8 cellular contexts compared by ENCODE assay signal in genomic region chr5:93249651-93250289, GRCh38.
DNase-seq lines count a peak whose midpoint lies in the region; ATAC-seq and TF ChIP-seq lines count a peak whose summit lies in the region.
"Had no signal": no experiment of that assay in that cellular context is flagged by ENCODE, and none has a peak within 500 bp of the region (broad histone marks: within the 10 kb centered on the region; RNA-seq: fewer than 3 reads in every experiment).

No MANE protein-coding gene starts in this region.

- no peak for TF ChIP-seq EP300 in upper lobe of left lung (IDR thresholded peaks at IDR 0.05)

- H3K27me3 ChIP-seq in upper lobe of left lung, result no peaks in the 10 kb centered on the region

- TF ChIP-seq POLR2A in upper lobe of left lung (IDR thresholded peaks at IDR 0.05), result no peak

- no peak for TF ChIP-seq CTCF in cardiac fibroblast (IDR thresholded peaks at IDR 0.05; ENCODE audit: low read depth, low read length)
- TF ChIP-seq CTCF in upper lobe of left lung (IDR thresholded peaks at IDR 0.05), result no peak

- H3K4me3 ChIP-seq in cardiac fibroblast (replicated peaks in 1 of 2; ENCODE audit: low read depth in 2 of 2, low read length in 2 of 2) (peak overlapping the region; percentile 31 to 41), upper lobe of left lung (peak overlapping the region in 2 of 4 donors; percentile 13 to 22)

- peaks cover 0 to 7% (median 0%) of the 10 kb centered on the region in 4 donors for H3K4me1 ChIP-seq in upper lobe of left lung

- peak; percentile 38 for DNase-seq in OCI-M1 (lab: John Stamatoyannopoulos, UW)
- DNase-seq in cardiac fibroblast (ENCODE audit: low read depth in 2 of 2), result peak; percentile 38 to 85
- peak; percentile 45 for DNase-seq in medulla oblongata (ENCODE audit: extremely low spot score)
- DNase-seq in upper lobe of left lung, result peak in 1 of 2 donors; percentile 37
- DNase-seq in GOT3 (lab: John Stamatoyannopoulos, UW), result no peak
- DNase-seq in activated T-cell treated with anti-CD3 and anti-CD28 coated beads, Interleukin-2, amount 50 U/mL, for 1 hour, result no peak

- H3K27ac ChIP-seq in upper lobe of left lung, result peak overlapping the region; percentile 27 to 60 (median 53)
- H3K27ac ChIP-seq: HL-60 had no signal

- no peaks in the 10 kb centered on the region for H3K36me3 ChIP-seq in upper lobe of left lung

- peak in 1 of 2 donors; percentile 46 for ATAC-seq in upper lobe of left lung (ENCODE audit: low FRiP score in 2 of 2)
- no peak for ATAC-seq in GM19351 (IDR thresholded peaks at IDR 0.05; ENCODE audit: unreplicated experiment)

- 63 to 67% methylated on average over 11 of the region's 11 CpGs for WGBS in upper lobe of left lung, 2 donors

- H3K9me3 ChIP-seq in upper lobe of left lung, result no peaks in the 10 kb centered on the region

Comparison
In these comparisons a context has a peak if more than half of its experiments do, and no peak if none do; other contexts are left out.
1. DNase-seq: peak in OCI-M1 (single experiment), cardiac fibroblast (2 of 2) and medulla oblongata (single experiment); none in GOT3 (single experiment) and activated T-cell treated with anti-CD3 and anti-CD28 coated beads, Interleukin-2, amount 50 U/mL, for 1 hour (single experiment).